16 cellular contexts compared by ENCODE assay signal in the genomic region with DNA sequence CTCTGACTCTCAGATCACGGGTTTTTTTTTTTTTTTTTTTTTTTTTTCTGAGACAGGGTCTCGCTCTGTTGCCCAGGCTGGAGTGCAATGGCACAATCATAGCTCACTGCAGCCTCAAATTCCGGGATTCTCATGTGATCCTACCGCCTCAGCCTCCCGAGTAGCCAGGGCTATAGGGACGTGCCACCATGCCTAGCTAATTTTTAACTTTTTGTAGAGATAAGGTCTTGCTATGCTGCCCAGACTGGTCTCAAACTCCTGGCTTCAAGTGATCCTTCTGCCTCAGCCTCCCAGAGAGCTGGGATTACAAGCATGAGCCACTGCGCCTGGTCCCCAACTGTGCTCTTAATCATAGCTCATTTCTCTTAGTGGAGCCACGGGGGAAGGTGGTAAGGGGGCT. TPM values are rescaled to one million over a fixed set of nuclear protein-coding genes. Genes with fewer than 3 reads are reported as not detected.
DNase-seq lines count a peak whose midpoint lies in the region; ATAC-seq and TF ChIP-seq lines count a peak whose summit lies in the region.
"Had no signal": no experiment of that assay in that cellular context is flagged by ENCODE, and none has a peak within 500 bp of the region (broad histone marks: within the 10 kb centered on the region; RNA-seq: fewer than 3 reads in every experiment).

No MANE protein-coding gene starts in this region.

- BruUV-seq in Panc1 (replicated peaks; lab: Mats Ljungman, UMichigan) = no TSS peak

- H3K36me3 ChIP-seq in Panc1 (ENCODE audit: control insufficient read depth, insufficient read depth, low read length) = no peaks in the 10 kb centered on the region
- H3K36me3 ChIP-seq in liver (ENCODE audit: control insufficient read depth in 4 of 4, insufficient read depth in 3 of 4, low read depth in 1 of 4, low read length in 3 of 4) = no peaks in the 10 kb centered on the region
- H3K36me3 ChIP-seq: gastroesophageal sphincter had no signal

- ATAC-seq in Panc1 = no peak
- no peak for ATAC-seq in stimulated activated naive B cell treated with anti-CD40 and anti-IgM and Interleukin-4, amounts not matched to agents 10 μg/mL and 1 μg/mL and 100 μg/mL, for 72 hours (replicated peaks)
- ATAC-seq: activated T-cell treated with anti-CD3 and anti-CD28 coated beads, Interleukin-2, amount 50 U/mL, for 4 hours; gastroesophageal sphincter had no signal

- peak overlapping the region; percentile 29 for H3K27ac Mint-ChIP-seq in activated CD4-positive, alpha-beta T cell treated with anti-CD3 and anti-CD28 coated beads, Interleukin-2, amount 10 ng/mL, durations not matched to agents 24 days and 14 days
- peak overlapping the region; percentile 20 for H3K27ac Mint-ChIP-seq in stimulated activated naive B cell treated with anti-CD40 and anti-IgM and Interleukin-4, amounts not matched to agents 10 μg/mL and 1 μg/mL and 100 μg/mL, for 72 hours
- H3K27ac Mint-ChIP-seq: mesothelial cell of epicardium had no signal

- H3K9me3 ChIP-seq in Panc1 (ENCODE audit: control insufficient read depth, insufficient read depth, low read depth, low read length) (no peaks in the 10 kb centered on the region), liver (ENCODE audit: control insufficient read depth in 4 of 4, low read length in 3 of 4) (no peaks in the 10 kb centered on the region)
- H3K9me3 ChIP-seq: gastroesophageal sphincter had no signal

- TF ChIP-seq RAD21 in liver (IDR thresholded peaks at IDR 0.05) = no peak

- H3K9ac ChIP-seq in liver (ENCODE audit: low read depth in 1 of 2, low read length in 2 of 2) = peak overlapping the region in 1 of 2 donors; percentile 75
- H3K9ac ChIP-seq: GM23248 had no signal

- H3K27ac ChIP-seq in Panc1 (ENCODE audit: low read length) (peak overlapping the region; percentile 55), liver (ENCODE audit: low read depth in 1 of 2, low read length in 2 of 2) (peak overlapping the region; percentile 68 to 70)
- H3K27ac ChIP-seq: GM23248 had no signal

- WGBS in liver = 55% methylated on average over 8 of the region's 8 CpGs

- in situ Hi-C loops in Panc1 (cut with HindIII; ENCODE audit: low pct_unique_long_range_greater_than_20kb, low sequenced_read_pairs) = no loop called here

- peaks cover 2% of the 10 kb centered on the region for H3K27me3 Mint-ChIP-seq in activated CD4-positive, alpha-beta T cell treated with anti-CD3 and anti-CD28 coated beads, Interleukin-2, amount 10 ng/mL, durations not matched to agents 24 days and 14 days
- H3K27me3 Mint-ChIP-seq in stimulated activated naive B cell treated with anti-CD40 and anti-IgM and Interleukin-4, amounts not matched to agents 10 μg/mL and 1 μg/mL and 100 μg/mL, for 72 hours = peaks cover 0 to 4% of the 10 kb centered on the region in 2 donors

- intact Hi-C loops in activated CD4-positive, alpha-beta T cell treated with anti-CD3 and anti-CD28 coated beads, Interleukin-2, amount 10 ng/mL, durations not matched to agents 24 days and 14 days (cut with micrococcal nuclease) = no loop called here
- intact Hi-C loops in Panc1 (cut with micrococcal nuclease; ENCODE audit: unreplicated experiment) = no loop called here

- no peak for DNase-seq in activated CD4-positive, alpha-beta T cell treated with anti-CD3 and anti-CD28 coated beads, Interleukin-2, amount 10 ng/mL, durations not matched to agents 24 days and 14 days
- DNase-seq in activated CD4-positive, alpha-beta T cell treated with anti-CD3 and anti-CD28 coated beads for 48 hours = no peak
- DNase-seq in Panc1 (ENCODE audit: low read depth, low spot score) (no peak), GM19238 (ENCODE audit: insufficient read length, low spot score) (no peak), middle frontal gyrus (ENCODE audit: extremely low spot score, low spot score) (no peak)
- DNase-seq in stimulated activated naive B cell treated with anti-CD40 and anti-IgM and Interleukin-4, amounts not matched to agents 10 μg/mL and 1 μg/mL and 100 μg/mL, for 72 hours = no peak
- no peak for DNase-seq in activated T-cell treated with anti-CD3 and anti-CD28 coated beads, Interleukin-2, amount 50 U/mL, for 48 hours
- DNase-seq: activated CD4-positive, alpha-beta T cell treated with anti-CD3 and anti-CD28 coated beads for 1 hour; activated T-cell treated with anti-CD3 and anti-CD28 coated beads, Interleukin-2, amount 50 U/mL, for 4 hours; GM23248; NCI-H1436 had no signal

- H3K36me3 Mint-ChIP-seq in activated CD4-positive, alpha-beta T cell treated with anti-CD3 and anti-CD28 coated beads, Interleukin-2, amount 10 ng/mL, durations not matched to agents 24 days and 14 days (ENCODE audit: low read depth) = peaks cover 2% of the 10 kb centered on the region
- peaks cover 5 to 6% of the 10 kb centered on the region in 2 donors for H3K36me3 Mint-ChIP-seq in stimulated activated naive B cell treated with anti-CD40 and anti-IgM and Interleukin-4, amounts not matched to agents 10 μg/mL and 1 μg/mL and 100 μg/mL, for 72 hours
- H3K36me3 Mint-ChIP-seq: mesothelial cell of epicardium had no signal

- H3K27me3 ChIP-seq in Panc1 (ENCODE audit: control insufficient read depth, insufficient read depth, low read length) = no peaks in the 10 kb centered on the region
- H3K27me3 ChIP-seq in liver (ENCODE audit: control insufficient read depth in 4 of 4, insufficient read depth in 4 of 4, low read length in 3 of 4) = no peaks in the 10 kb centered on the region
- H3K27me3 ChIP-seq: gastroesophageal sphincter had no signal

- TF ChIP-seq CTCF in Panc1 (IDR thresholded peaks at IDR 0.05) (no peak), liver (IDR thresholded peaks at IDR 0.05; ENCODE audit: low read depth, low read length, missing input control) (no peak)

- no peak overlapping the region for H3K4me3 Mint-ChIP-seq in activated CD4-positive, alpha-beta T cell treated with anti-CD3 and anti-CD28 coated beads, Interleukin-2, amount 10 ng/mL, durations not matched to agents 24 days and 14 days
- no peak overlapping the region for H3K4me3 Mint-ChIP-seq in stimulated activated naive B cell treated with anti-CD40 and anti-IgM and Interleukin-4, amounts not matched to agents 10 μg/mL and 1 μg/mL and 100 μg/mL, for 72 hours
- H3K4me3 Mint-ChIP-seq: activated T-cell treated with anti-CD3 and anti-CD28 coated beads, Interleukin-2, amount 50 U/mL, for 4 hours; mesothelial cell of epicardium had no signal

- H3K4me3 ChIP-seq in Panc1 (ENCODE audit: low read depth in 2 of 2, low read length in 2 of 2) = no peak overlapping the region
- no peak overlapping the region for H3K4me3 ChIP-seq in liver (ENCODE audit: low read depth in 1 of 3, low read length in 3 of 3)
- H3K4me3 ChIP-seq: gastroesophageal sphincter, GM23248 had no signal

- peaks cover 29% of the 10 kb centered on the region for H3K4me1 Mint-ChIP-seq in activated CD4-positive, alpha-beta T cell treated with anti-CD3 and anti-CD28 coated beads, Interleukin-2, amount 10 ng/mL, durations not matched to agents 24 days and 14 days
- peaks cover 26 to 51% of the 10 kb centered on the region in 2 donors for H3K4me1 Mint-ChIP-seq in stimulated activated naive B cell treated with anti-CD40 and anti-IgM and Interleukin-4, amounts not matched to agents 10 μg/mL and 1 μg/mL and 100 μg/mL, for 72 hours

- H3K4me1 ChIP-seq in Panc1 (ENCODE audit: control insufficient read depth, insufficient read depth, low read length) (peaks cover 26% of the 10 kb centered on the region), liver (ENCODE audit: control insufficient read depth in 4 of 4, insufficient read depth in 4 of 4, low read length in 3 of 4) (peaks cover 10 to 27% (median 18%) of the 10 kb centered on the region in 4 donors)

- no peaks in the 10 kb centered on the region for H3K9me3 Mint-ChIP-seq in activated CD4-positive, alpha-beta T cell treated with anti-CD3 and anti-CD28 coated beads, Interleukin-2, amount 10 ng/mL, durations not matched to agents 24 days and 14 days
- H3K9me3 Mint-ChIP-seq in stimulated activated naive B cell treated with anti-CD40 and anti-IgM and Interleukin-4, amounts not matched to agents 10 μg/mL and 1 μg/mL and 100 μg/mL, for 72 hours = no peaks in the 10 kb centered on the region
- H3K9me3 Mint-ChIP-seq: activated T-cell treated with anti-CD3 and anti-CD28 coated beads, Interleukin-2, amount 50 U/mL, for 4 hours; mesothelial cell of epicardium had no signal

- POLR2A ChIA-PET in Panc1 (lab: Charles Lee) = interaction anchor here (0.6 kb wide), 3 partner anchors 8 to 236 kb away, joined by 4 to 13 read pairs (median 10); no protein-coding TSS in a partner anchor

- CTCF ChIA-PET in Panc1 (lab: Charles Lee) = interaction anchor here (0.6 kb wide), 1 partner anchor 146 kb away, joined by 14 read pairs; no protein-coding TSS in a partner anchor

TF ChIP-seq in liver, 16 proteins besides CTCF, POLR2A, EP300 and RAD21 (continues in another document):
- TF ChIP-seq SP1 (IDR thresholded peaks at IDR 0.05) (no peak), RXRA (IDR thresholded peaks at IDR 0.05) (no peak), YY1 (IDR thresholded peaks at IDR 0.05) (no peak), JUND (IDR thresholded peaks at IDR 0.05) (no peak), GABPA (IDR thresholded peaks at IDR 0.05 in 1 of 2, conservative IDR thresholded peaks at IDR 0.05 in 1 of 2) (no peak)
- TF ChIP-seq, protein P1, sequence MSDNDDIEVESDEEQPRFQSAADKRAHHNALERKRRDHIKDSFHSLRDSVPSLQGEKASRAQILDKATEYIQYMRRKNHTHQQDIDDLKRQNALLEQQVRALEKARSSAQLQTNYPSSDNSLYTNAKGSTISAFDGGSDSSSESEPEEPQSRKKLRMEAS (IDR thresholded peaks at IDR 0.05) = no peak

RNA-seq across cellular contexts. Expression of gene GRAMD1A, which starts 4.6 kb away (rescaled TPM):
- total RNA-seq in activated CD4-positive, alpha-beta T cell treated with anti-CD3 and anti-CD28 coated beads, Interleukin-2, amount 10 ng/mL, durations not matched to agents 24 days and 14 days = 160 and 176 TPM in 2 replicates
- 69.9 TPM for total RNA-seq in Panc1 (2021; ENCODE audit: unreplicated experiment)
- 71.6 TPM for polyA plus RNA-seq in Panc1 (2012; ENCODE audit: insufficient read length)
- 10 to 100 TPM; 12.5 to 14.1 TPM for total RNA-seq in liver
- polyA plus RNA-seq in liver = 1 to 10 TPM; 8.6 to 9.9 TPM

RNA-seq across cellular contexts. Expression of gene ZNF792, which starts 31.5 kb away (rescaled TPM):
- total RNA-seq in activated CD4-positive, alpha-beta T cell treated with anti-CD3 and anti-CD28 coated beads, Interleukin-2, amount 10 ng/mL, durations not matched to agents 24 days and 14 days = 5.0 and 5.8 TPM in 2 replicates
- total RNA-seq in Panc1 (2021; ENCODE audit: unreplicated experiment) (1.8 TPM), liver (1 to 10 TPM; 4.8 to 4.9 TPM)
- polyA plus RNA-seq in Panc1 (2012; ENCODE audit: insufficient read length) = 1.2 TPM
- polyA plus RNA-seq in liver = 1 to 10 TPM in 1 of 2 donors, under 1 TPM in 1; 0.65 to 1.4 TPM

RNA-seq across cellular contexts. Expression of gene SCN1B, which starts 34.7 kb away (rescaled TPM):
- 0.78 and 0.96 TPM in 2 replicates for total RNA-seq in activated CD4-positive, alpha-beta T cell treated with anti-CD3 and anti-CD28 coated beads, Interleukin-2, amount 10 ng/mL, durations not matched to agents 24 days and 14 days
- 4.6 TPM for total RNA-seq in Panc1 (2021; ENCODE audit: unreplicated experiment)
- polyA plus RNA-seq in Panc1 (2012; ENCODE audit: insufficient read length) = 2.1 TPM
- total RNA-seq in liver = 1 to 10 TPM; 2.0 to 4.9 TPM
- 1 to 10 TPM; 1.6 to 5.8 TPM for polyA plus RNA-seq in liver

RNA-seq across cellular contexts. Expression of gene HPN, which starts 46.0 kb away (rescaled TPM):
- 0.09 TPM in 1 of 2 replicates, not detected in the other for total RNA-seq in activated CD4-positive, alpha-beta T cell treated with anti-CD3 and anti-CD28 coated beads, Interleukin-2, amount 10 ng/mL, durations not matched to agents 24 days and 14 days
- total RNA-seq in Panc1 (2021; ENCODE audit: unreplicated experiment) (0.08 TPM), liver (100 to 1,000 TPM; 130 to 239 TPM)
- 0.25 TPM for polyA plus RNA-seq in Panc1 (2012; ENCODE audit: insufficient read length)
- 100 to 1,000 TPM; 430 to 535 TPM for polyA plus RNA-seq in liver
- total RNA-seq: GM23248; T-helper 2 cell treated with Interferon-gamma antibody and Interleukin-4, amounts not matched to agents 100 ng/mL and 5 ng/mL, for 36 hours; temporal lobe had no signal
- polyA plus RNA-seq: GM23248 had no signal
